Comparison of ENCODE assay signal across 32 cellular contexts in genomic region chr7:23664122-23664521, GRCh38. TPM values are rescaled to one million over a fixed set of nuclear protein-coding genes. Genes with fewer than 3 reads are reported as not detected.
"Had no signal": no experiment of that assay in that cellular context is flagged by ENCODE, and none has a peak within 500 bp of the region (broad histone marks: within the 10 kb centered on the region; RNA-seq: fewer than 3 reads in every experiment).

No MANE protein-coding gene starts in this region.

- FAIRE-seq: bronchial epithelial cell, TTC549 had no signal

- H3K27me3 ChIP-seq: ascending aorta, cardiac muscle cell had no signal

- ATAC-seq: activated CD8-positive, alpha-beta T cell treated with anti-CD3 and anti-CD28 coated beads for 36 hours; activated naive CD8-positive, alpha-beta T cell treated with anti-CD3 and anti-CD28 coated beads, Interleukin-2, amount 50 U/mL, for 24 hours; activated T-cell treated with anti-CD3 and anti-CD28 coated beads, Interleukin-2, amount 50 U/mL, for 4 hours; activated T-cell treated with anti-CD3 and anti-CD28 coated beads, Interleukin-2, amount 50 U/mL, for 72 hours; activated T-helper 17 cell treated with anti-CD3 and anti-CD28 coated beads, Interleukin-2, amount 50 U/mL, for 72 hours had no signal

- H3K4me1 ChIP-seq: ascending aorta had no signal

- H3K27ac ChIP-seq: ascending aorta, cardiac muscle cell, VCaP had no signal

- H3K36me3 ChIP-seq: ascending aorta, cardiac muscle cell had no signal

- H3K4me3 ChIP-seq: ascending aorta, cardiac muscle cell had no signal

- DNase-seq: activated B cell treated with CpG ODN at 0.5 μM for 24 hours; activated CD4-positive, alpha-beta memory T cell treated with anti-CD3 and anti-CD28 coated beads for 36 hours; activated CD4-positive, alpha-beta T cell treated with anti-CD3 and anti-CD28 coated beads for 4 hours; activated CD4-positive, alpha-beta T cell treated with anti-CD3 and anti-CD28 coated beads, Interleukin-2, amount 10 ng/mL, durations not matched to agents 24 days and 14 days; activated CD4-positive, alpha-beta T cell treated with anti-CD3 and anti-CD28 coated beads, Interleukin-2, amount 50 U/mL, for 1 hour; activated CD4-positive, alpha-beta T cell treated with anti-CD3 and anti-CD28 coated beads, Interleukin-2, amount 50 U/mL, for 4 hours; activated CD4-positive, CD25-positive, alpha-beta regulatory T cell treated with anti-CD3 and anti-CD28 coated beads, Interleukin-2, amount 50 U/mL, for 72 hours; activated CD8-positive, alpha-beta memory T cell treated with anti-CD3 and anti-CD28 coated beads, Interleukin-2, amount 50 U/mL, for 4 hours; activated CD8-positive, alpha-beta T cell treated with anti-CD3 and anti-CD28 coated beads for 36 hours; activated gamma-delta T cell; activated naive CD4-positive, alpha-beta T cell treated with anti-CD3 and anti-CD28 coated beads, Interleukin-2, amount 10 ng/mL, durations not matched to agents 7 days and 5 days; activated naive CD4-positive, alpha-beta T cell treated with Interleukin-2 at 50 U/mL for 16 hours; activated naive CD8-positive, alpha-beta T cell treated with anti-CD3 and anti-CD28 coated beads, Interleukin-2, amount 10 ng/mL, durations not matched to agents 7 days and 5 days; activated naive CD8-positive, alpha-beta T cell treated with anti-CD3 and anti-CD28 coated beads, Interleukin-2, amount 50 U/mL, for 24 hours; activated T-cell treated with anti-CD3 and anti-CD28 coated beads for 4 hours; activated T-cell treated with anti-CD3 and anti-CD28 coated beads, Interleukin-2, amount 50 U/mL, for 1 hour; activated T-cell treated with anti-CD3 and anti-CD28 coated beads, Interleukin-2, amount 50 U/mL, for 4 hours; activated T-cell treated with anti-CD3 and anti-CD28 coated beads, Interleukin-2, amount 50 U/mL, for 72 hours; amygdala; anterior cingulate cortex; caudate nucleus; cerebellar nuclear complex; T-helper 1 cell; T-helper 2 cell; T-helper 9 cell had no signal

RNA-seq across cellular contexts. Expression of gene STK31, which starts 45.9 kb away (rescaled TPM):
- total RNA-seq: activated CD4-positive, alpha-beta memory T cell treated with anti-CD3 and anti-CD28 coated beads for 36 hours; activated CD4-positive, alpha-beta T cell treated with anti-CD3 and anti-CD28 coated beads, Interleukin-2, amount 10 ng/mL, durations not matched to agents 24 days and 14 days; activated T-helper 1 cell treated with anti-CD3 and anti-CD28 coated beads, Interleukin-12 subunit alpha, Interleukin-12 subunit beta, Interleukin-2, Interleukin-4 antibody, amounts not matched to agents 30 ng/mL and 10 ng/mL and 1 ng/mL, durations not matched to agents 14 hours and 24 hours and 36 hours had no signal
